Comparison of ENCODE assay signal across 17 cellular contexts in genomic region chr1:64654519-64655341, GRCh38.
A peak's percentile ranks its signal among the peaks of the same experiment; 100 is the strongest.
DNase-seq lines count a peak whose midpoint lies in the region; ATAC-seq, FAIRE-seq and TF ChIP-seq lines count a peak whose summit lies in the region.
"Had no signal": no experiment of that assay in that cellular context is flagged by ENCODE, and none has a peak within 500 bp of the region (broad histone marks: within the 10 kb centered on the region; RNA-seq: fewer than 3 reads in every experiment).

No MANE protein-coding gene starts in this region.

- peaks cover 0 to 2% (median 0%) of the 10 kb centered on the region in 8 donors for H3K9me3 Mint-ChIP-seq in CD4-positive, alpha-beta memory T cell
- H3K9me3 Mint-ChIP-seq: activated B cell treated with CpG ODN at 0.5 μM for 24 hours; activated T-cell treated with anti-CD3 and anti-CD28 coated beads, Interleukin-2, amount 50 U/mL, for 4 hours; type B pancreatic cell had no signal

- intact Hi-C loops in endothelial cell of umbilical vein (cut with micrococcal nuclease) (no loop called here), left lung (cut with DNase I) (no loop called here), vagina (cut with DNase I) (no loop called here)
- intact Hi-C loops in CD4-positive, alpha-beta memory T cell (cut with micrococcal nuclease): no loop called here

- H3K4me2 ChIP-seq in endothelial cell of umbilical vein (ENCODE audit: insufficient read depth, low read length): no peak overlapping the region

- no peak overlapping the region for H3K27ac ChIP-seq in endothelial cell of umbilical vein (ENCODE audit: insufficient read depth, low read depth, low read length)
- H3K27ac ChIP-seq in left lung: no peak overlapping the region
- H3K27ac ChIP-seq in CD4-positive, alpha-beta memory T cell (ENCODE audit: low read depth, low read length): no peak overlapping the region
- H3K27ac ChIP-seq in vagina: no peak overlapping the region
- H3K27ac ChIP-seq: HL-60, SJSA1, skin epidermis had no signal

- no peaks in the 10 kb centered on the region for H3K9me1 ChIP-seq in endothelial cell of umbilical vein (replicated peaks; ENCODE audit: control insufficient read depth, extremely low read depth, insufficient read depth, low read length)

- POLR2A ChIA-PET in endothelial cell of umbilical vein (lab: Charles Lee): no interaction called here
- POLR2A ChIA-PET in CD4-positive, alpha-beta memory T cell (lab: Charles Lee; ENCODE audit: partially characterized antibody): interaction anchor here (0.7 kb wide), 1 partner anchor 9 kb away, joined by 3 read pairs; no protein-coding TSS in a partner anchor

- dilution Hi-C loops in endothelial cell of umbilical vein (cut with MboI; ENCODE audit: extremely low pct_ligation_motif_present, low sequenced_read_pairs): no loop called here

- no peaks in the 10 kb centered on the region for H3K36me3 Mint-ChIP-seq in CD4-positive, alpha-beta memory T cell

- H3K27me3 Mint-ChIP-seq in CD4-positive, alpha-beta memory T cell: peaks cover 10 to 13% of the 10 kb centered on the region in 2 donors
- H3K27me3 Mint-ChIP-seq: type B pancreatic cell had no signal

- no peak overlapping the region for H3K9ac ChIP-seq in endothelial cell of umbilical vein (replicated peaks; ENCODE audit: extremely low read depth, insufficient read depth, low read length)

- BruUV-seq in endothelial cell of umbilical vein (replicated peaks; lab: Mats Ljungman, UMichigan): no TSS peak

- CTCF ChIA-PET in endothelial cell of umbilical vein (lab: Charles Lee): interaction anchor here (0.9 to 1.2 kb wide), 3 partner anchors 56 to 386 kb away, joined by 3 to 6 read pairs (median 4); no protein-coding TSS in a partner anchor
- CTCF ChIA-PET in CD4-positive, alpha-beta memory T cell (lab: Charles Lee; ENCODE audit: partially characterized antibody): interaction anchor here (1.2 kb wide), 1 partner anchor 23 kb away, joined by 3 read pairs; no protein-coding TSS in a partner anchor

- H3K9me3 ChIP-seq in endothelial cell of umbilical vein (replicated peaks; ENCODE audit: control insufficient read depth, insufficient read depth, low read length) (no peaks in the 10 kb centered on the region), left lung (no peaks in the 10 kb centered on the region), vagina (no peaks in the 10 kb centered on the region)
- H3K9me3 ChIP-seq in CD4-positive, alpha-beta memory T cell (ENCODE audit: control insufficient read depth in 1 of 2, low read length in 2 of 2): no peaks in the 10 kb centered on the region
- H3K9me3 ChIP-seq: BE2C, SJSA1 had no signal

- TF ChIP-seq CTCF in AG09309 (IDR thresholded peaks at IDR 0.05; ENCODE audit: control insufficient read depth, insufficient read depth, low read depth, low read length, missing control alignments) (peak; percentile 46), LNCAP (IDR thresholded peaks at IDR 0.05) (peak; percentile 27; the same call in 1 of the 2 replicates), endothelial cell of umbilical vein (IDR thresholded peaks at IDR 0.05; ENCODE audit: extremely low read depth in 1 of 2, insufficient read depth in 1 of 2, low read depth in 1 of 2, low read length in 2 of 2) (no peak), left lung (IDR thresholded peaks at IDR 0.05) (no peak), vagina (IDR thresholded peaks at IDR 0.05) (peak in 1 of 3 experiments; percentile 17)

- peak; percentile 42 for ATAC-seq in left lung
- ATAC-seq: activated T-cell treated with anti-CD3 and anti-CD28 coated beads, Interleukin-2, amount 50 U/mL, for 4 hours had no signal

- TF ChIP-seq POLR2A in endothelial cell of umbilical vein (IDR thresholded peaks at IDR 0.05; ENCODE audit: low read depth, low read length) (no peak), vagina (IDR thresholded peaks at IDR 0.05) (no peak)

- H4K20me1 ChIP-seq in endothelial cell of umbilical vein (replicated peaks; ENCODE audit: control insufficient read depth, extremely low read depth, insufficient read depth, low read length): no peaks in the 10 kb centered on the region

- no peak overlapping the region for H2AFZ ChIP-seq in endothelial cell of umbilical vein (ENCODE audit: low read depth, low read length)

- no peaks in the 10 kb centered on the region for H3K79me2 ChIP-seq in endothelial cell of umbilical vein (ENCODE audit: control insufficient read depth, insufficient read depth, low read length)

- H3K27me3 ChIP-seq in endothelial cell of umbilical vein (ENCODE audit: control insufficient read depth in 2 of 2, insufficient read depth in 2 of 2, low read length in 2 of 2): no peaks in the 10 kb centered on the region
- H3K27me3 ChIP-seq in left lung: no peaks in the 10 kb centered on the region
- no peaks in the 10 kb centered on the region for H3K27me3 ChIP-seq in CD4-positive, alpha-beta memory T cell (ENCODE audit: insufficient read depth, low read length)
- H3K27me3 ChIP-seq in vagina: no peaks in the 10 kb centered on the region
- H3K27me3 ChIP-seq: BE2C had no signal

- H3K4me3 ChIP-seq in AG09309 (ENCODE audit: control insufficient read depth, low read depth, low read length) (no peak overlapping the region), endothelial cell of umbilical vein (replicated peaks in 1 of 3; ENCODE audit: insufficient read depth in 1 of 3, low read depth in 1 of 3, low read length in 3 of 3) (no peak overlapping the region), left lung (no peak overlapping the region), vagina (no peak overlapping the region)
- no peak overlapping the region for H3K4me3 ChIP-seq in CD4-positive, alpha-beta memory T cell (ENCODE audit: low read length in 2 of 2)
- H3K4me3 ChIP-seq: SJSA1, skin epidermis had no signal

- FAIRE-seq in endothelial cell of umbilical vein (lab: Jason Lieb, UNC): no peak

- peak; percentile 23 for DNase-seq in AG09309 (ENCODE audit: low read depth)
- DNase-seq in endothelial cell of umbilical vein (ENCODE audit: low read depth, low spot score): peak; percentile 17
- no peak for DNase-seq in left lung
- DNase-seq in CD4-positive, alpha-beta memory T cell: no peak
- DNase-seq in vagina (ENCODE audit: extremely low spot score in 2 of 2): no peak
- DNase-seq in NCI-H1048 (lab: John Stamatoyannopoulos, UW): no peak
- no peak for DNase-seq in NCI-H187 treated with DMSO at 0.1 percent for 48 hours (lab: John Stamatoyannopoulos, UW)
- DNase-seq: activated B cell treated with CpG ODN at 0.5 μM for 24 hours; activated T-cell treated with anti-CD3 and anti-CD28 coated beads, Interleukin-2, amount 50 U/mL, for 4 hours; BE2C; MV-4-11; NCI-H510A treated with DMSO at 0.1 percent for 48 hours had no signal

- H3K36me3 ChIP-seq in endothelial cell of umbilical vein (ENCODE audit: control insufficient read depth in 2 of 2, extremely low read depth in 1 of 2, insufficient read depth in 2 of 2, low read length in 2 of 2) (no peaks in the 10 kb centered on the region), left lung (no peaks in the 10 kb centered on the region), vagina (peaks cover 0 to 11% of the 10 kb centered on the region in 2 donors)
- no peaks in the 10 kb centered on the region for H3K36me3 ChIP-seq in CD4-positive, alpha-beta memory T cell (ENCODE audit: insufficient read depth, low read length)
- H3K36me3 ChIP-seq: BE2C, SJSA1 had no signal

- no peak overlapping the region for H3K27ac Mint-ChIP-seq in CD4-positive, alpha-beta memory T cell
- H3K27ac Mint-ChIP-seq: activated B cell treated with CpG ODN at 0.5 μM for 24 hours, type B pancreatic cell had no signal

- H3K4me1 Mint-ChIP-seq in CD4-positive, alpha-beta memory T cell: no peaks in the 10 kb centered on the region
- H3K4me1 Mint-ChIP-seq: activated B cell treated with CpG ODN at 0.5 μM for 24 hours had no signal

- H3K4me3 Mint-ChIP-seq in CD4-positive, alpha-beta memory T cell: no peak overlapping the region
- H3K4me3 Mint-ChIP-seq: activated B cell treated with CpG ODN at 0.5 μM for 24 hours; activated T-cell treated with anti-CD3 and anti-CD28 coated beads, Interleukin-2, amount 50 U/mL, for 4 hours; type B pancreatic cell had no signal

- H3K4me1 ChIP-seq in endothelial cell of umbilical vein (ENCODE audit: control insufficient read depth, extremely low read depth, insufficient read depth, low read length): no peaks in the 10 kb centered on the region
- no peaks in the 10 kb centered on the region for H3K4me1 ChIP-seq in left lung
- H3K4me1 ChIP-seq in CD4-positive, alpha-beta memory T cell (ENCODE audit: insufficient read depth, low read length): no peaks in the 10 kb centered on the region
- H3K4me1 ChIP-seq in vagina: no peaks in the 10 kb centered on the region
- H3K4me1 ChIP-seq: BE2C, SJSA1 had no signal

TF ChIP-seq in endothelial cell of umbilical vein, 7 proteins besides CTCF, POLR2A, EP300 and RAD21:
- TF ChIP-seq MYC (IDR thresholded peaks at IDR 0.05; ENCODE audit: low read depth, low read length) (no peak), EZH2 (IDR thresholded peaks at IDR 0.05; ENCODE audit: borderline replicate concordance, low read depth, low read length, severe bottlenecking) (no peak), FOS (IDR thresholded peaks at IDR 0.05; ENCODE audit: borderline replicate concordance, insufficient read depth, low read length) (no peak), JUN (IDR thresholded peaks at IDR 0.05; ENCODE audit: borderline replicate concordance, insufficient read depth, insufficient read length, low read depth) (no peak), GATA2 (IDR thresholded peaks at IDR 0.05; ENCODE audit: insufficient read depth, insufficient read length, low read depth, low read length) (no peak), POLR2AphosphoS5 (IDR thresholded peaks at IDR 0.05; ENCODE audit: insufficient read depth, low read depth, low read length) (no peak)
- TF ChIP-seq, protein P1, sequence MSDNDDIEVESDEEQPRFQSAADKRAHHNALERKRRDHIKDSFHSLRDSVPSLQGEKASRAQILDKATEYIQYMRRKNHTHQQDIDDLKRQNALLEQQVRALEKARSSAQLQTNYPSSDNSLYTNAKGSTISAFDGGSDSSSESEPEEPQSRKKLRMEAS (IDR thresholded peaks at IDR 0.05; ENCODE audit: insufficient read depth, insufficient read length): no peak

Comparison
In these comparisons a context has a peak if more than half of its experiments do, and no peak if none do; other contexts are left out.
1. DNase-seq: peak in AG09309 (single experiment) and endothelial cell of umbilical vein (single experiment); none in left lung (0 of 2), CD4-positive, alpha-beta memory T cell (0 of 5), vagina (0 of 2), NCI-H1048 (single experiment) and NCI-H187 treated with DMSO at 0.1 percent for 48 hours (single experiment).
2. CTCF ChIP-seq: peak in AG09309 (single experiment) and LNCAP (single experiment); none in endothelial cell of umbilical vein (0 of 2) and left lung (0 of 2).